In the genomic region with DNA sequence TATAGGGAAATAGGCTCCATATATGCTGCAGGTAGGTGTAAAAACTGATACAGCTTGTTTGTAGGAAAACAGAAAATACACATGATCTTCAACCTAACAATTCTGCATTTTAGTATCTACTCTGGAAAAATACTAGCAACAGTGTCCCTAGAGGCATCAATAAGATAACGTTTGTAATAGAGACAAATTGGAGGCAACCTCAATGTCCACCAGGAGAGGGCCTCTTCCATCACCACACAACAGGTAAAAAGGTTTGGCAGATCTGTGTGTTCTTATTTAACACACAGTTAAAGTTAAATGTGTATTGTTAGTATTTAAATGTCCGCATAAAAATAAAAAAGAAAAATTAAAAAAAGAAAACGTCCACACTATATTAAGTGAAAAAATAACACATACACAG, we compare ENCODE assay signal across 1 cellular context.
TF ChIP-seq lines count a peak whose summit lies in the region.

No MANE protein-coding gene starts in this region.

TF ChIP-seq in K562, 482 proteins besides CTCF, POLR2A, EP300 and RAD21:
- TF ChIP-seq SMC3 (conservative IDR thresholded peaks at IDR 0.05; ENCODE audit: insufficient read depth, low read depth, low read length) = 0 out of 2 replicates have a peak, but pooled peaks have one; percentile 52
- TF ChIP-seq PCBP1 (IDR thresholded peaks at IDR 0.05; ENCODE audit: low read depth, low read length, poor library complexity, severe bottlenecking) = no peak
- TF ChIP-seq SRF (CRISPR knock-in tag; IDR thresholded peaks at IDR 0.05) = 0 out of 4 replicates have a peak, but pooled peaks of 1 of the 2 experiments have one; percentile 18
- TF ChIP-seq, protein P1, sequence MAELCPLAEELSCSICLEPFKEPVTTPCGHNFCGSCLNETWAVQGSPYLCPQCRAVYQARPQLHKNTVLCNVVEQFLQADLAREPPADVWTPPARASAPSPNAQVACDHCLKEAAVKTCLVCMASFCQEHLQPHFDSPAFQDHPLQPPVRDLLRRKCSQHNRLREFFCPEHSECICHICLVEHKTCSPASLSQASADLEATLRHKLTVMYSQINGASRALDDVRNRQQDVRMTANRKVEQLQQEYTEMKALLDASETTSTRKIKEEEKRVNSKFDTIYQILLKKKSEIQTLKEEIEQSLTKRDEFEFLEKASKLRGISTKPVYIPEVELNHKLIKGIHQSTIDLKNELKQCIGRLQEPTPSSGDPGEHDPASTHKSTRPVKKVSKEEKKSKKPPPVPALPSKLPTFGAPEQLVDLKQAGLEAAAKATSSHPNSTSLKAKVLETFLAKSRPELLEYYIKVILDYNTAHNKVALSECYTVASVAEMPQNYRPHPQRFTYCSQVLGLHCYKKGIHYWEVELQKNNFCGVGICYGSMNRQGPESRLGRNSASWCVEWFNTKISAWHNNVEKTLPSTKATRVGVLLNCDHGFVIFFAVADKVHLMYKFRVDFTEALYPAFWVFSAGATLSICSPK (IDR thresholded peaks at IDR 0.05; ENCODE audit: borderline replicate concordance) = no peak
